23 cellular contexts compared by ENCODE assay signal in genomic region chr6:1055015-1055921, GRCh38.
DNase-seq lines count a peak whose midpoint lies in the region; ATAC-seq, FAIRE-seq and TF ChIP-seq lines count a peak whose summit lies in the region.
"Had no signal": no experiment of that assay in that cellular context is flagged by ENCODE, and none has a peak within 500 bp of the region (broad histone marks: within the 10 kb centered on the region; RNA-seq: fewer than 3 reads in every experiment).

No MANE protein-coding gene starts in this region.

- TF ChIP-seq RAD21 in HepG2 (CRISPR knock-in tag; IDR thresholded peaks at IDR 0.05), result peak; percentile 27; the same call in 1 of the 2 replicates

- ATAC-seq in HepG2, result peak; percentile 80
- no peak for ATAC-seq in right lobe of liver
- ATAC-seq in body of pancreas, result peak; percentile 49
- ATAC-seq in mucosa of descending colon, result peak; percentile 53
- ATAC-seq in HG02981 (IDR thresholded peaks at IDR 0.05; ENCODE audit: unreplicated experiment), result no peak

- H3K9ac ChIP-seq in HepG2 (ENCODE audit: insufficient read depth, low read depth, low read length), result peak overlapping the region; percentile 85

- TF ChIP-seq CTCF in HepG2 (CRISPR knock-in tag; IDR thresholded peaks at IDR 0.05) (no peak), right lobe of liver (IDR thresholded peaks at IDR 0.05) (no peak), body of pancreas (IDR thresholded peaks at IDR 0.05) (no peak), mucosa of descending colon (IDR thresholded peaks at IDR 0.05) (no peak)

- TF ChIP-seq POLR2A in HepG2 (IDR thresholded peaks at IDR 0.05; ENCODE audit: insufficient read depth in 1 of 2, low read depth in 2 of 2, low read length in 2 of 2), result peak; percentile 59 to 71
- no peak for TF ChIP-seq POLR2A in right lobe of liver (IDR thresholded peaks at IDR 0.05)
- no peak for TF ChIP-seq POLR2A in body of pancreas (IDR thresholded peaks at IDR 0.05)

- H3K36me3 ChIP-seq in HepG2 (replicated peaks in 1 of 2; ENCODE audit: control insufficient read depth in 1 of 2, insufficient read depth in 2 of 2, low read length in 2 of 2), result no peaks in the 10 kb centered on the region
- H3K36me3 ChIP-seq in right lobe of liver, result no peaks in the 10 kb centered on the region
- H3K36me3 ChIP-seq in body of pancreas (replicated peaks in 1 of 2; ENCODE audit: insufficient read depth in 1 of 2, low read depth in 2 of 2), result no peaks in the 10 kb centered on the region
- H3K36me3 ChIP-seq in mucosa of descending colon (ENCODE audit: low read depth), result no peaks in the 10 kb centered on the region
- H3K36me3 ChIP-seq: HAP-1, SJCRH30 had no signal

- peak overlapping the region; percentile 92 for H3K4me2 ChIP-seq in HepG2 (ENCODE audit: low read depth, low read length)

- DNase-seq in HepG2 (ENCODE audit: low spot score), result peak; percentile 100
- DNase-seq in right lobe of liver, result no peak
- no peak for DNase-seq in body of pancreas
- no peak for DNase-seq in mucosa of descending colon
- peak; percentile 55 for DNase-seq in urothelium cell line (ENCODE audit: low spot score)
- no peak for DNase-seq in islet precursor cell
- no peak for DNase-seq in GDM1 (lab: John Stamatoyannopoulos, UW)
- DNase-seq: CD8-positive, alpha-beta memory T cell; DMS53; KG1; NCI-H1092 treated with DMSO at 0.1 percent for 48 hours; NCI-H1436 treated with DMSO at 0.1 percent for 48 hours; NCI-H1930; NCI-H2227 treated with DMSO at 0.1 percent for 48 hours; NCI-H510A; NCI-H774; NK-92 treated with Interleukin-12 subunit alpha and Interleukin-12 subunit beta, amount 100 ng/mL, for 24 hours; SJCRH30 had no signal

- CTCF ChIA-PET in HepG2 (lab: Yijun Ruan, JAX; ENCODE audit: low intra/inter-chr PET ratio, low total read pairs), result interaction anchor here (1.6 kb wide), 1 partner anchor 281 kb away, joined by 3 read pairs; no protein-coding TSS in a partner anchor

- H3K27ac ChIP-seq in HepG2 (ENCODE audit: extremely low read length, insufficient read depth, low read length), result peak overlapping the region; percentile 92
- no peak overlapping the region for H3K27ac ChIP-seq in right lobe of liver
- H3K27ac ChIP-seq in body of pancreas, result peak overlapping the region in 3 of 4 donors; percentile 7 to 42 (median 21)
- H3K27ac ChIP-seq: C4-2B, SJCRH30 had no signal

- FAIRE-seq in HepG2 (lab: Jason Lieb, UNC), result peak; percentile 100
- no peak for FAIRE-seq in urothelium cell line (lab: Jason Lieb, UNC)
- FAIRE-seq: D721Med, RCC 7860 had no signal

- 2% methylated on average over 16 of the region's 16 CpGs for WGBS in HepG2 (ENCODE audit: low lambda C conversion rate)
- 59% methylated on average over 15 of the region's 16 CpGs for WGBS in right lobe of liver (ENCODE audit: insufficient coverage, low coverage, low lambda C conversion rate, missing lambda C conversion rate)
- 56% methylated on average over 15 to 16 of the region's 16 CpGs for WGBS in body of pancreas, 2 donors

- TSS peak; percentile 88 for BruUV-seq in HepG2 (replicated peaks; lab: Mats Ljungman, UMichigan)

- in situ Hi-C loops in HepG2 (cut with HindIII; ENCODE audit: extremely low pct_ligation_motif_present, low pct_unique_long_range_greater_than_20kb), result loop anchor here (5.0 kb wide), 2 partner anchors 212 to 257 kb away; partner anchors contain the start of gene FOXQ1

- H3K9me3 ChIP-seq in HepG2 (ENCODE audit: low read length), result no peaks in the 10 kb centered on the region
- H3K9me3 ChIP-seq in right lobe of liver, result no peaks in the 10 kb centered on the region
- no peaks in the 10 kb centered on the region for H3K9me3 ChIP-seq in body of pancreas
- no peaks in the 10 kb centered on the region for H3K9me3 ChIP-seq in mucosa of descending colon
- H3K9me3 ChIP-seq: HAP-1, SJCRH30 had no signal

- peaks cover 55% of the 10 kb centered on the region for H3K4me1 ChIP-seq in HepG2 (ENCODE audit: insufficient read depth, low read length)
- H3K4me1 ChIP-seq in right lobe of liver, result no peaks in the 10 kb centered on the region
- H3K4me1 ChIP-seq in body of pancreas, result peaks cover 14% of the 10 kb centered on the region
- H3K4me1 ChIP-seq in mucosa of descending colon (ENCODE audit: low read depth), result no peaks in the 10 kb centered on the region
- H3K4me1 ChIP-seq: HAP-1, SJCRH30 had no signal

- TF ChIP-seq EP300 in HepG2 (IDR thresholded peaks at IDR 0.05; ENCODE audit: low read depth in 2 of 2, low read length in 2 of 2), result peak; percentile 99 to 100
- peak; percentile 100 for TF ChIP-seq EP300 in HepG2 (CRISPR knock-in tag; IDR thresholded peaks at IDR 0.05; ENCODE audit: borderline replicate concordance)

- intact Hi-C loops in HepG2 (cut with micrococcal nuclease; ENCODE audit: unreplicated experiment), result loop anchor here (1.0 to 5.0 kb wide), 7 partner anchors 20 to 272 kb away; no protein-coding TSS in a partner anchor
- intact Hi-C loops in right lobe of liver (cut with DNase I), result no loop called here
- intact Hi-C loops in body of pancreas (cut with DNase I), result no loop called here
- intact Hi-C loops in mucosa of descending colon (cut with DNase I, micrococcal nuclease), result no loop called here

- POLR2A ChIA-PET in HepG2 (lab: Yijun Ruan, JAX), result interaction anchor here (0.5 to 4.4 kb wide), 48 partner anchors 8 to 285 kb away, joined by 3 to 150 read pairs (median 5); partner anchors contain the start of gene FOXQ1

- H2AFZ ChIP-seq in HepG2 (ENCODE audit: low read length), result peak overlapping the region; percentile 16

- H3K27me3 ChIP-seq in HepG2 (ENCODE audit: control insufficient read depth in 1 of 2, insufficient read depth in 2 of 2, low read length in 2 of 2) (no peaks in the 10 kb centered on the region), right lobe of liver (no peaks in the 10 kb centered on the region), body of pancreas (no peaks in the 10 kb centered on the region)
- H3K27me3 ChIP-seq: SJCRH30 had no signal

- H4K20me1 ChIP-seq in HepG2 (ENCODE audit: insufficient read depth, low read length), result no peaks in the 10 kb centered on the region

- no peaks in the 10 kb centered on the region for H3K79me2 ChIP-seq in HepG2 (ENCODE audit: insufficient read depth, low read length)

- peak overlapping the region; percentile 33 to 70 (median 42) for H3K4me3 ChIP-seq in HepG2 (replicated peaks in 1 of 3; ENCODE audit: insufficient read depth in 1 of 3, low read depth in 2 of 3, low read length in 3 of 3)
- no peak overlapping the region for H3K4me3 ChIP-seq in right lobe of liver
- H3K4me3 ChIP-seq in body of pancreas, result no peak overlapping the region
- no peak overlapping the region for H3K4me3 ChIP-seq in mucosa of descending colon
- H3K4me3 ChIP-seq: HAP-1, SJCRH30 had no signal

TF ChIP-seq in HepG2, 621 proteins besides CTCF, POLR2A, EP300 and RAD21 (continues in another document):
- TF ChIP-seq YEATS2 (CRISPR knock-in tag; IDR thresholded peaks at IDR 0.05; ENCODE audit: borderline replicate concordance) (peak; percentile 48; the same call in 1 of the 2 replicates), CSRNP1 (CRISPR knock-in tag; IDR thresholded peaks at IDR 0.05) (peak; percentile 87), MAF1 (CRISPR knock-in tag; IDR thresholded peaks at IDR 0.05; ENCODE audit: borderline replicate concordance) (0 out of 2 replicates have a peak, but pooled peaks have one; percentile 60), RXRB (CRISPR knock-in tag; IDR thresholded peaks at IDR 0.05; ENCODE audit: borderline replicate concordance) (peak; percentile 86; the same call in 1 of the 2 replicates), PATZ1 (CRISPR knock-in tag; IDR thresholded peaks at IDR 0.05) (peak; percentile 93), KDM4B (CRISPR knock-in tag; IDR thresholded peaks at IDR 0.05) (peak; percentile 93)

Comparison
In these comparisons a context has a peak if more than half of its experiments do, and no peak if none do; other contexts are left out.
1. ATAC-seq: peak in HepG2 (single experiment), body of pancreas (single experiment) and mucosa of descending colon (single experiment); none in right lobe of liver (0 of 4) and HG02981 (single experiment).
2. DNase-seq: peak in HepG2 (single experiment) and urothelium cell line (single experiment); none in right lobe of liver (0 of 3), body of pancreas (0 of 4), mucosa of descending colon (0 of 3), islet precursor cell (single experiment) and GDM1 (single experiment).
3. H3K27ac ChIP-seq: peak in HepG2 (single experiment) and body of pancreas (3 of 4); none in right lobe of liver (0 of 3).
4. H3K4me3 ChIP-seq: peak in HepG2 (3 of 3); none in right lobe of liver (0 of 3), body of pancreas (0 of 2) and mucosa of descending colon (single experiment).
5. POLR2A ChIP-seq: peak in HepG2 (2 of 2); none in right lobe of liver (single experiment) and body of pancreas (0 of 3).